ENCODE assay signal across 20 cellular contexts in genomic region chr1:2145946-2146835, GRCh38. TPM values are rescaled to one million over a fixed set of nuclear protein-coding genes. Genes with fewer than 3 reads are reported as not detected.
DNase-seq lines count a peak whose midpoint lies in the region; ATAC-seq and TF ChIP-seq lines count a peak whose summit lies in the region.
"Had no signal": no experiment of that assay in that cellular context is flagged by ENCODE, and none has a peak within 500 bp of the region (broad histone marks: within the 10 kb centered on the region; RNA-seq: fewer than 3 reads in every experiment).

No MANE protein-coding gene starts in this region.

- H3K36me3 ChIP-seq in mucosa of descending colon (ENCODE audit: low read depth): no peaks in the 10 kb centered on the region
- H3K36me3 ChIP-seq: ascending aorta had no signal

- no peaks in the 10 kb centered on the region for H3K27me3 ChIP-seq in HL-60 (ENCODE audit: insufficient read depth, poor library complexity, severe bottlenecking)
- H3K27me3 ChIP-seq: ascending aorta had no signal

- intact Hi-C loops in activated CD4-positive, alpha-beta T cell treated with anti-CD3 and anti-CD28 coated beads for 36 hours (cut with DNase I, micrococcal nuclease): loop anchor here in 1 of 2 experiments (1.0 kb wide), 1 partner anchor 13 kb away; no protein-coding TSS in a partner anchor
- intact Hi-C loops in activated CD8-positive, alpha-beta T cell treated with anti-CD3 and anti-CD28 coated beads for 36 hours (cut with micrococcal nuclease): no loop called here
- intact Hi-C loops in mucosa of descending colon (cut with DNase I, micrococcal nuclease): no loop called here

- DNase-seq in activated CD4-positive, alpha-beta T cell treated with anti-CD3 and anti-CD28 coated beads for 36 hours: peak; percentile 51
- no peak for DNase-seq in activated CD4-positive, alpha-beta T cell treated with anti-CD3 and anti-CD28 coated beads for 48 hours
- DNase-seq in HL-60 (ENCODE audit: low read depth in 1 of 2, low spot score in 1 of 2) (peak; percentile 67 to 88), mucosa of descending colon (peak in 1 of 3 donors; percentile 15), GM13976 (ENCODE audit: low spot score) (no peak), mesenteric fat pad (ENCODE audit: low spot score) (no peak)
- DNase-seq in activated CD8-positive, alpha-beta T cell treated with anti-CD3 and anti-CD28 coated beads for 36 hours: peak; percentile 61
- DNase-seq: 8988T, cortex of kidney, GM23248, NCI-H1694, NCI-H345, SHP77 treated with DMSO at 0.1 percent for 48 hours had no signal

- H3K4me1 Mint-ChIP-seq in activated CD4-positive, alpha-beta T cell treated with anti-CD3 and anti-CD28 coated beads for 36 hours: no peaks in the 10 kb centered on the region
- H3K4me1 Mint-ChIP-seq in activated CD8-positive, alpha-beta T cell treated with anti-CD3 and anti-CD28 coated beads for 36 hours (ENCODE audit: low read depth): peaks cover 10% of the 10 kb centered on the region
- H3K4me1 Mint-ChIP-seq: nephron had no signal

- TF ChIP-seq CTCF in HL-60 (IDR thresholded peaks at IDR 0.05; ENCODE audit: insufficient read depth, low read length) (no peak), mucosa of descending colon (IDR thresholded peaks at IDR 0.05) (no peak), GM13976 (IDR thresholded peaks at IDR 0.05; ENCODE audit: borderline replicate concordance, control extremely low read depth, extremely low read depth, insufficient read depth, missing control alignments) (no peak)
- no peak for TF ChIP-seq CTCF in activated CD8-positive, alpha-beta T cell treated with anti-CD3 and anti-CD28 coated beads for 36 hours (IDR thresholded peaks at IDR 0.05)

- no peaks in the 10 kb centered on the region for H3K4me1 ChIP-seq in mucosa of descending colon (ENCODE audit: low read depth)
- H3K4me1 ChIP-seq: ascending aorta, psoas muscle had no signal

- no peaks in the 10 kb centered on the region for H3K9me3 Mint-ChIP-seq in activated CD4-positive, alpha-beta T cell treated with anti-CD3 and anti-CD28 coated beads for 36 hours (ENCODE audit: low read depth)
- no peaks in the 10 kb centered on the region for H3K9me3 Mint-ChIP-seq in activated CD8-positive, alpha-beta T cell treated with anti-CD3 and anti-CD28 coated beads for 36 hours
- H3K9me3 Mint-ChIP-seq: nephron had no signal

- CTCF ChIA-PET in activated CD4-positive, alpha-beta T cell treated with anti-CD3 and anti-CD28 coated beads for 36 hours (lab: Charles Lee): interaction anchor here (0.7 kb wide), 1 partner anchor 28 kb away, joined by 4 read pairs; no protein-coding TSS in a partner anchor
- CTCF ChIA-PET in activated CD8-positive, alpha-beta T cell treated with anti-CD3 and anti-CD28 coated beads for 36 hours (lab: Charles Lee): interaction anchor here (1.4 kb wide), 1 partner anchor 13 kb away, joined by 4 read pairs; no protein-coding TSS in a partner anchor

- peak overlapping the region; percentile 57 for H3K27ac ChIP-seq in HL-60 (replicated peaks)
- H3K27ac ChIP-seq: ascending aorta, GM23248, KMS-11, psoas muscle had no signal

- no peak overlapping the region for H3K4me3 ChIP-seq in HL-60 (replicated peaks; ENCODE audit: insufficient read depth, low read length)
- H3K4me3 ChIP-seq in mucosa of descending colon: no peak overlapping the region
- H3K4me3 ChIP-seq: ascending aorta, GM23248, lung, psoas muscle had no signal

- peak; percentile 65 for ATAC-seq in activated CD4-positive, alpha-beta T cell treated with anti-CD3 and anti-CD28 coated beads for 36 hours
- ATAC-seq in activated CD8-positive, alpha-beta T cell treated with anti-CD3 and anti-CD28 coated beads for 36 hours: peak; percentile 63
- peak; percentile 12 for ATAC-seq in mucosa of descending colon
- no peak for ATAC-seq in HG02981 (IDR thresholded peaks at IDR 0.05; ENCODE audit: unreplicated experiment)
- ATAC-seq: psoas muscle had no signal

- H3K27me3 Mint-ChIP-seq in activated CD4-positive, alpha-beta T cell treated with anti-CD3 and anti-CD28 coated beads for 36 hours: no peaks in the 10 kb centered on the region
- no peaks in the 10 kb centered on the region for H3K27me3 Mint-ChIP-seq in activated CD8-positive, alpha-beta T cell treated with anti-CD3 and anti-CD28 coated beads for 36 hours

- in situ Hi-C loops in GM13976 (cut with MboI; ENCODE audit: low sequenced_read_pairs, unreplicated experiment): no loop called here

- H3K27ac Mint-ChIP-seq in activated CD4-positive, alpha-beta T cell treated with anti-CD3 and anti-CD28 coated beads for 36 hours: no peak overlapping the region
- H3K27ac Mint-ChIP-seq in activated CD8-positive, alpha-beta T cell treated with anti-CD3 and anti-CD28 coated beads for 36 hours: no peak overlapping the region
- H3K27ac Mint-ChIP-seq: nephron had no signal

- H3K36me3 Mint-ChIP-seq in activated CD4-positive, alpha-beta T cell treated with anti-CD3 and anti-CD28 coated beads for 36 hours (ENCODE audit: low read depth): no peaks in the 10 kb centered on the region
- no peaks in the 10 kb centered on the region for H3K36me3 Mint-ChIP-seq in activated CD8-positive, alpha-beta T cell treated with anti-CD3 and anti-CD28 coated beads for 36 hours (ENCODE audit: low read depth)
- H3K36me3 Mint-ChIP-seq: CD14-positive monocyte had no signal

- POLR2A ChIA-PET in activated CD4-positive, alpha-beta T cell treated with anti-CD3 and anti-CD28 coated beads for 36 hours (lab: Charles Lee): no interaction called here
- POLR2A ChIA-PET in activated CD8-positive, alpha-beta T cell treated with anti-CD3 and anti-CD28 coated beads for 36 hours (lab: Charles Lee): no interaction called here

- H3K4me3 Mint-ChIP-seq in activated CD4-positive, alpha-beta T cell treated with anti-CD3 and anti-CD28 coated beads for 36 hours: no peak overlapping the region
- no peak overlapping the region for H3K4me3 Mint-ChIP-seq in activated CD8-positive, alpha-beta T cell treated with anti-CD3 and anti-CD28 coated beads for 36 hours
- H3K4me3 Mint-ChIP-seq: CD14-positive monocyte, nephron had no signal

- H3K9me3 ChIP-seq in mucosa of descending colon: no peaks in the 10 kb centered on the region
- H3K9me3 ChIP-seq: ascending aorta, psoas muscle had no signal

RNA-seq across cellular contexts. Expression of gene FAAP20, which starts 48.4 kb away (rescaled TPM):
- total RNA-seq in activated CD4-positive, alpha-beta T cell treated with anti-CD3 and anti-CD28 coated beads for 36 hours: 10 to 100 TPM; 69.7 to 84.4 TPM
- 10 to 100 TPM; 64.7 to 71.7 TPM for total RNA-seq in activated CD8-positive, alpha-beta T cell treated with anti-CD3 and anti-CD28 coated beads for 36 hours
- total RNA-seq in mucosa of descending colon: 10 to 100 TPM; 23.4 to 42.6 (median 32.0) TPM
- 42.6 TPM for total RNA-seq in mesenteric fat pad

Comparison
In these comparisons a context has a peak if more than half of its experiments do, and no peak if none do; other contexts are left out.
1. DNase-seq: peak in activated CD4-positive, alpha-beta T cell treated with anti-CD3 and anti-CD28 coated beads for 36 hours (single experiment), HL-60 (2 of 2) and activated CD8-positive, alpha-beta T cell treated with anti-CD3 and anti-CD28 coated beads for 36 hours (single experiment); none in activated CD4-positive, alpha-beta T cell treated with anti-CD3 and anti-CD28 coated beads for 48 hours (single experiment), GM13976 (single experiment) and mesenteric fat pad (single experiment).